ENCODE assay signal across 17 cellular contexts in the genomic region with DNA sequence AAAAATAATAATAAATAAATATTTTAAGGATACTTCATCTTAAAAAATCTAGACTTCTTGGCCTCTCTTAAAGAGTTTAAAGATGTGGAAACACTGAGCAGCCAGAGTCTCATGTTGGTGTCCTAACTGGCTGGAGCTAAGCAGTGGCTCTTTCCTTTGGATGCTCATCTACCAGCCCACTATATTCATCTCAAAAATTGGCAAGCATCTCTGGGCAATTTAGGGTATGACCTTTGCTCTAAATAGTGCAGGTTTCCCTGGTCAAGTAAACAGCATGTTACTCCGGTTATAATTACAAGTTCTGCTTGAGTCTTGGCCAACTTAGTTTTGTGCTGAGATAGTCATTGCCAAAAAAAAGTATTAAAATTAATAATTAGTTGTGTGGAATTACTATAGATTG.
A peak's percentile ranks its signal among the peaks of the same experiment; 100 is the strongest.
DNase-seq lines count a peak whose midpoint lies in the region; ATAC-seq, FAIRE-seq and TF ChIP-seq lines count a peak whose summit lies in the region.
"Had no signal": no experiment of that assay in that cellular context is flagged by ENCODE, and none has a peak within 500 bp of the region (broad histone marks: within the 10 kb centered on the region; RNA-seq: fewer than 3 reads in every experiment).

No MANE protein-coding gene starts in this region.

- no peaks in the 10 kb centered on the region for H4K20me1 ChIP-seq in HepG2 (ENCODE audit: insufficient read depth, low read length)
- H4K20me1 ChIP-seq: BLaER1 had no signal

- TF ChIP-seq RAD21 in liver (IDR thresholded peaks at IDR 0.05) (no peak), HepG2 (CRISPR knock-in tag; IDR thresholded peaks at IDR 0.05) (no peak)

- in situ Hi-C loops in HepG2 (cut with HindIII; ENCODE audit: extremely low pct_ligation_motif_present, low pct_unique_long_range_greater_than_20kb) = no loop called here

- TF ChIP-seq CTCF in right atrium auricular region (IDR thresholded peaks at IDR 0.05) (no peak), liver (IDR thresholded peaks at IDR 0.05; ENCODE audit: low read depth, low read length, missing input control) (no peak), HepG2 (CRISPR knock-in tag; IDR thresholded peaks at IDR 0.05) (no peak)

- CTCF ChIA-PET in HepG2 (lab: Yijun Ruan, JAX; ENCODE audit: low intra/inter-chr PET ratio, low total read pairs) = no interaction called here

- H3K4me2 ChIP-seq in HepG2 (ENCODE audit: low read depth, low read length) = no peak overlapping the region
- H3K4me2 ChIP-seq: BLaER1 had no signal

- no peak for FAIRE-seq in HepG2 (lab: Jason Lieb, UNC)
- FAIRE-seq: GM18507 had no signal

- intact Hi-C loops in Right ventricle myocardium inferior (cut with DNase I) = no loop called here
- intact Hi-C loops in HepG2 (cut with micrococcal nuclease; ENCODE audit: unreplicated experiment) = no loop called here

- no peaks in the 10 kb centered on the region for H3K79me2 ChIP-seq in HepG2 (ENCODE audit: insufficient read depth, low read length)

- POLR2A ChIA-PET in HepG2 (lab: Yijun Ruan, JAX) = no interaction called here

- TF ChIP-seq EP300 in HepG2 (IDR thresholded peaks at IDR 0.05; ENCODE audit: low read depth in 2 of 2, low read length in 2 of 2) (no peak), HepG2 (CRISPR knock-in tag; IDR thresholded peaks at IDR 0.05; ENCODE audit: borderline replicate concordance) (no peak)

- ATAC-seq in Right ventricle myocardium inferior (peak; percentile 51), HepG2 (no peak), left lobe of liver (peak; percentile 62)
- ATAC-seq: HCT116 had no signal

- H3K4me1 ChIP-seq in right atrium auricular region (peaks cover 0 to 18% of the 10 kb centered on the region in 2 donors), liver (ENCODE audit: control insufficient read depth in 4 of 4, insufficient read depth in 4 of 4, low read length in 3 of 4) (peaks cover 0 to 6% (median 3%) of the 10 kb centered on the region in 4 donors), HepG2 (ENCODE audit: insufficient read depth, low read length) (no peaks in the 10 kb centered on the region)
- H3K4me1 ChIP-seq: BLaER1 had no signal

- H3K9me3 ChIP-seq in right atrium auricular region = peaks cover 0 to 12% of the 10 kb centered on the region in 2 donors
- H3K9me3 ChIP-seq in liver (ENCODE audit: control insufficient read depth in 4 of 4, low read length in 3 of 4) = no peaks in the 10 kb centered on the region
- H3K9me3 ChIP-seq in HepG2 (ENCODE audit: low read length) = no peaks in the 10 kb centered on the region
- H3K9me3 ChIP-seq: BLaER1 had no signal

- H3K36me3 ChIP-seq in right atrium auricular region (no peaks in the 10 kb centered on the region), liver (ENCODE audit: control insufficient read depth in 4 of 4, insufficient read depth in 3 of 4, low read depth in 1 of 4, low read length in 3 of 4) (no peaks in the 10 kb centered on the region), HepG2 (replicated peaks in 1 of 2; ENCODE audit: control insufficient read depth in 1 of 2, insufficient read depth in 2 of 2, low read length in 2 of 2) (peaks cover 1 to 2% of the 10 kb centered on the region in 2 experiments; a peak in 4 of 5 replicates)

- TF ChIP-seq POLR2A in HepG2 (IDR thresholded peaks at IDR 0.05; ENCODE audit: insufficient read depth in 1 of 2, low read depth in 2 of 2, low read length in 2 of 2) = no peak

- WGBS in liver = 26% methylated on average over 1 of the region's 1 CpG
- 97% methylated on average over 1 of the region's 1 CpG for WGBS in HepG2 (ENCODE audit: low lambda C conversion rate)

- no peak overlapping the region for H3K27ac ChIP-seq in right atrium auricular region
- no peak overlapping the region for H3K27ac ChIP-seq in liver (ENCODE audit: low read depth in 1 of 2, low read length in 2 of 2)
- no peak overlapping the region for H3K27ac ChIP-seq in HepG2 (ENCODE audit: extremely low read length, insufficient read depth, low read length)
- H3K27ac ChIP-seq: BLaER1 had no signal

- DNase-seq in Right ventricle myocardium inferior (ENCODE audit: missing footprints) (no peak), right atrium auricular region (ENCODE audit: low spot score) (no peak), HepG2 (ENCODE audit: low spot score) (no peak), left lobe of liver (ENCODE audit: low spot score) (no peak)
- no peak for DNase-seq in stimulated activated naive CD4-positive, alpha-beta T cell treated with Interleukin-2 at 50 U/mL for 16 hours (lab: John Stamatoyannopoulos, UW)
- DNase-seq in NK-92 treated with Interleukin-12 subunit alpha and Interleukin-12 subunit beta, amount 100 ng/mL, for 24 hours (lab: John Stamatoyannopoulos, UW) = no peak
- DNase-seq: 8988T; CD4-positive, alpha-beta memory T cell; DMS153; DMS79; GDM1; GOT3; H7 had no signal

- no peaks in the 10 kb centered on the region for H3K27me3 ChIP-seq in right atrium auricular region
- H3K27me3 ChIP-seq in liver (ENCODE audit: control insufficient read depth in 4 of 4, insufficient read depth in 4 of 4, low read length in 3 of 4) = no peaks in the 10 kb centered on the region
- H3K27me3 ChIP-seq in HepG2 (ENCODE audit: control insufficient read depth in 1 of 2, insufficient read depth in 2 of 2, low read length in 2 of 2) = no peaks in the 10 kb centered on the region
- H3K27me3 ChIP-seq: BLaER1 had no signal

- no peak overlapping the region for H2AFZ ChIP-seq in HepG2 (ENCODE audit: low read length)

- no peak overlapping the region for H3K4me3 ChIP-seq in right atrium auricular region
- no peak overlapping the region for H3K4me3 ChIP-seq in liver (ENCODE audit: low read depth in 1 of 3, low read length in 3 of 3)
- H3K4me3 ChIP-seq in HepG2 (replicated peaks in 1 of 3; ENCODE audit: insufficient read depth in 1 of 3, low read depth in 2 of 3, low read length in 3 of 3) = no peak overlapping the region
- H3K4me3 ChIP-seq: BLaER1 had no signal

- H3K9ac ChIP-seq in liver (ENCODE audit: low read depth in 1 of 2, low read length in 2 of 2) (no peak overlapping the region), HepG2 (ENCODE audit: insufficient read depth, low read depth, low read length) (no peak overlapping the region)
- H3K9ac ChIP-seq: BLaER1 had no signal

- no TSS peak for BruUV-seq in HepG2 (replicated peaks; lab: Mats Ljungman, UMichigan)

TF ChIP-seq in liver, 16 proteins besides CTCF, POLR2A, EP300 and RAD21:
- no peak for TF ChIP-seq SP1 (IDR thresholded peaks at IDR 0.05)
- no peak for TF ChIP-seq YY1 (IDR thresholded peaks at IDR 0.05)
- no peak for TF ChIP-seq FOXA2 (IDR thresholded peaks at IDR 0.05)
- peak; percentile 43 to 49 for TF ChIP-seq RXRA (IDR thresholded peaks at IDR 0.05)
- TF ChIP-seq FOXA1 (IDR thresholded peaks at IDR 0.05) = no peak

TF ChIP-seq in HepG2, 621 proteins besides CTCF, POLR2A, EP300 and RAD21 (continues in another document):
- TF ChIP-seq, protein P1, sequence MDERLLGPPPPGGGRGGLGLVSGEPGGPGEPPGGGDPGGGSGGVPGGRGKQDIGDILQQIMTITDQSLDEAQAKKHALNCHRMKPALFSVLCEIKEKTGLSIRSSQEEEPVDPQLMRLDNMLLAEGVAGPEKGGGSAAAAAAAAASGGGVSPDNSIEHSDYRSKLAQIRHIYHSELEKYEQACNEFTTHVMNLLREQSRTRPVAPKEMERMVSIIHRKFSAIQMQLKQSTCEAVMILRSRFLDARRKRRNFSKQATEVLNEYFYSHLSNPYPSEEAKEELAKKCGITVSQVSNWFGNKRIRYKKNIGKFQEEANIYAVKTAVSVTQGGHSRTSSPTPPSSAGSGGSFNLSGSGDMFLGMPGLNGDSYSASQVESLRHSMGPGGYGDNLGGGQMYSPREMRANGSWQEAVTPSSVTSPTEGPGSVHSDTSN (CRISPR knock-in tag; IDR thresholded peaks at IDR 0.05) = no peak
- TF ChIP-seq ZNF550 (CRISPR knock-in tag; IDR thresholded peaks at IDR 0.05; ENCODE audit: borderline replicate concordance) (no peak), ZNF776 (CRISPR knock-in tag; IDR thresholded peaks at IDR 0.05) (no peak), RFXAP (CRISPR knock-in tag; IDR thresholded peaks at IDR 0.05; ENCODE audit: borderline replicate concordance) (no peak), THYN1 (CRISPR knock-in tag; IDR thresholded peaks at IDR 0.05; ENCODE audit: borderline replicate concordance, low read depth) (no peak), IRX3 (CRISPR knock-in tag; IDR thresholded peaks at IDR 0.05; ENCODE audit: borderline replicate concordance, low read depth) (no peak), BRCA1 (CRISPR knock-in tag; IDR thresholded peaks at IDR 0.05) (no peak), THAP11 (CRISPR knock-in tag; IDR thresholded peaks at IDR 0.05) (no peak)
- TF ChIP-seq, protein P2, sequence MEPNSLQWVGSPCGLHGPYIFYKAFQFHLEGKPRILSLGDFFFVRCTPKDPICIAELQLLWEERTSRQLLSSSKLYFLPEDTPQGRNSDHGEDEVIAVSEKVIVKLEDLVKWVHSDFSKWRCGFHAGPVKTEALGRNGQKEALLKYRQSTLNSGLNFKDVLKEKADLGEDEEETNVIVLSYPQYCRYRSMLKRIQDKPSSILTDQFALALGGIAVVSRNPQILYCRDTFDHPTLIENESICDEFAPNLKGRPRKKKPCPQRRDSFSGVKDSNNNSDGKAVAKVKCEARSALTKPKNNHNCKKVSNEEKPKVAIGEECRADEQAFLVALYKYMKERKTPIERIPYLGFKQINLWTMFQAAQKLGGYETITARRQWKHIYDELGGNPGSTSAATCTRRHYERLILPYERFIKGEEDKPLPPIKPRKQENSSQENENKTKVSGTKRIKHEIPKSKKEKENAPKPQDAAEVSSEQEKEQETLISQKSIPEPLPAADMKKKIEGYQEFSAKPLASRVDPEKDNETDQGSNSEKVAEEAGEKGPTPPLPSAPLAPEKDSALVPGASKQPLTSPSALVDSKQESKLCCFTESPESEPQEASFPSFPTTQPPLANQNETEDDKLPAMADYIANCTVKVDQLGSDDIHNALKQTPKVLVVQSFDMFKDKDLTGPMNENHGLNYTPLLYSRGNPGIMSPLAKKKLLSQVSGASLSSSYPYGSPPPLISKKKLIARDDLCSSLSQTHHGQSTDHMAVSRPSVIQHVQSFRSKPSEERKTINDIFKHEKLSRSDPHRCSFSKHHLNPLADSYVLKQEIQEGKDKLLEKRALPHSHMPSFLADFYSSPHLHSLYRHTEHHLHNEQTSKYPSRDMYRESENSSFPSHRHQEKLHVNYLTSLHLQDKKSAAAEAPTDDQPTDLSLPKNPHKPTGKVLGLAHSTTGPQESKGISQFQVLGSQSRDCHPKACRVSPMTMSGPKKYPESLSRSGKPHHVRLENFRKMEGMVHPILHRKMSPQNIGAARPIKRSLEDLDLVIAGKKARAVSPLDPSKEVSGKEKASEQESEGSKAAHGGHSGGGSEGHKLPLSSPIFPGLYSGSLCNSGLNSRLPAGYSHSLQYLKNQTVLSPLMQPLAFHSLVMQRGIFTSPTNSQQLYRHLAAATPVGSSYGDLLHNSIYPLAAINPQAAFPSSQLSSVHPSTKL (CRISPR knock-in tag; IDR thresholded peaks at IDR 0.05) = no peak
